1 cellular context compared by ENCODE assay signal in genomic region chr10:72038458-72039001, GRCh38.
TF ChIP-seq lines count a peak whose summit lies in the region.

No MANE protein-coding gene starts in this region.

TF ChIP-seq in GM23338, 12 proteins besides CTCF, POLR2A, EP300 and RAD21 (continued from another document):
- TF ChIP-seq ZNF462 (CRISPR knock-in tag; IDR thresholded peaks at IDR 0.05) (no peak), POLR2AphosphoS5 (IDR thresholded peaks at IDR 0.05; ENCODE audit: low read depth) (no peak), CREB1 (CRISPR knock-in tag; IDR thresholded peaks at IDR 0.05; ENCODE audit: low read depth) (no peak), JUNB (IDR thresholded peaks at IDR 0.05; ENCODE audit: unreplicated experiment) (no peak), NANOG (IDR thresholded peaks at IDR 0.05; ENCODE audit: borderline replicate concordance) (no peak), ZNF114 (CRISPR knock-in tag; IDR thresholded peaks at IDR 0.05) (no peak), STAT1 (IDR thresholded peaks at IDR 0.05; ENCODE audit: unreplicated experiment) (no peak), ZNF331 (CRISPR knock-in tag; IDR thresholded peaks at IDR 0.05; ENCODE audit: low read depth) (no peak), EZH2phosphoT487 (IDR thresholded peaks at IDR 0.05; ENCODE audit: unreplicated experiment) (no peak), REST (IDR thresholded peaks at IDR 0.05; ENCODE audit: unreplicated experiment) (no peak)
TF ChIP-seq in GM23338: peak in this region for 0.
